In the genomic region with DNA sequence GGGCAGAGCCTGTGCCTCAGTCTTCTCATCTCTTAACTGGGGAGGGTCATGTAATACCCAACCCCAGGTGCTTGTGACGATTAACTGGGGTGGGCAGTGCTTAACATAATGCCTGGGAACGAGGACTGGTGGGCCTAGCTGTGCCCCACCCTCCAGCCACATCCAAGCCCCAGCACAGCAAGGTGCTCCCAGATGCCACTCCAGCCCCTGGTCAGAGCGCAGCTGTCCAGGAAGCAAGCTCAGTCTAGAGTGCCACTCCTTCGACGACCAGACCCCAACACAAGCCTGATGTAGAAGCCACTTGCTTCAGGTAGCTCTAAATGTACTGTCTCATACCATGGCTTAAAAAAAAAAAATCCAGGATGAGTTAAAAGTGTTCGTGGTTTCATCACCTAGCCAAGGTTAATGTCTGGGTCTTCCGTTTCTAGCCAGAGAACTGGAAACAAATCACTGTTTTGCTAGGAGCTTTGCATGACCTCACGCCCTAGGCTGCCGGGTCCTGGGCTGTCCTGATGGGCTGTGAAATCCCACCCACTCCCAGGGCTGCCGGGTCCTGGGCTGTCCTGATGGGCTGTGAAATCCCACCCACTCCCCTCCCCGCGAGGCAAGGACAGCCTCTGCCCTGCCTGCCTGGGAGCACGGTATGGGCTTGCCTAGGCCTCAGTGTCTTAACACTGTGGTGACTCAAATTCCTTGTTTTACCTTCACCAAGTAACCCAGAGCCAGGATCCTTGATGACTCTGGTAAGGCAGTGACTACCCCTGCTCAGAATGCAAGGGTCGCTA, we compare ENCODE assay signal across 10 cellular contexts. TPM values are rescaled to one million over a fixed set of nuclear protein-coding genes. Genes with fewer than 3 reads are reported as not detected.
DNase-seq lines count a peak whose midpoint lies in the region; ATAC-seq, FAIRE-seq and TF ChIP-seq lines count a peak whose summit lies in the region.
"Had no signal": no experiment of that assay in that cellular context is flagged by ENCODE, and none has a peak within 500 bp of the region (broad histone marks: within the 10 kb centered on the region; RNA-seq: fewer than 3 reads in every experiment).

No MANE protein-coding gene starts in this region.

- in situ Hi-C loops in HepG2 (cut with HindIII; ENCODE audit: extremely low pct_ligation_motif_present, low pct_unique_long_range_greater_than_20kb) = no loop called here

- intact Hi-C loops in HepG2 (cut with micrococcal nuclease; ENCODE audit: unreplicated experiment) = no loop called here
- intact Hi-C loops in ascending aorta (cut with DNase I) = loop anchor here (5.0 kb wide), 1 partner anchor 44 kb away; a partner anchor contains a TSS

- H3K36me3 ChIP-seq in CD8-positive, alpha-beta memory T cell (ENCODE audit: insufficient read depth, low read length) = peaks cover 13% of the 10 kb centered on the region
- peaks cover 33% of the 10 kb centered on the region for H3K36me3 ChIP-seq in HUES6 (ENCODE audit: control insufficient read depth, insufficient read depth, low read length)
- H3K36me3 ChIP-seq in HepG2 (replicated peaks in 1 of 2; ENCODE audit: control insufficient read depth in 1 of 2, insufficient read depth in 2 of 2, low read length in 2 of 2) = peaks cover 4 to 23% of the 10 kb centered on the region in 2 experiments; a peak in 4 of 5 replicates
- H3K36me3 ChIP-seq in ascending aorta = peaks cover 25 to 34% of the 10 kb centered on the region in 2 donors

- H3K36me3 Mint-ChIP-seq in CD8-positive, alpha-beta memory T cell = peaks cover 0 to 30% (median 3%) of the 10 kb centered on the region in 3 donors

- no TSS peak for BruUV-seq in HepG2 (replicated peaks; lab: Mats Ljungman, UMichigan)

- H2AFZ ChIP-seq in HepG2 (ENCODE audit: low read length) = no peak overlapping the region
- H2AFZ ChIP-seq: parathyroid adenoma had no signal

- H3K4me3 Mint-ChIP-seq in CD8-positive, alpha-beta memory T cell = peak overlapping the region in 4 of 7 donors; percentile 5 to 69 (median 20)

- H3K9ac ChIP-seq in HUES6 (ENCODE audit: low read length) (no peak overlapping the region), HepG2 (ENCODE audit: insufficient read depth, low read depth, low read length) (no peak overlapping the region)
- H3K9ac ChIP-seq: parathyroid adenoma had no signal

- peaks cover 8% of the 10 kb centered on the region for H3K4me1 ChIP-seq in CD8-positive, alpha-beta memory T cell (ENCODE audit: insufficient read depth, low read length)
- H3K4me1 ChIP-seq in HUES6 (ENCODE audit: control insufficient read depth, insufficient read depth, low read length) (peaks cover 14% of the 10 kb centered on the region), HepG2 (ENCODE audit: insufficient read depth, low read length) (no peaks in the 10 kb centered on the region), ascending aorta (peaks cover 0 to under 1% of the 10 kb centered on the region in 2 donors)
- H3K4me1 ChIP-seq: parathyroid adenoma had no signal

- DNase-seq in CD8-positive, alpha-beta memory T cell = no peak
- DNase-seq in ecto neural progenitor cell (ENCODE audit: low spot score) (peak; percentile 77), HepG2 (ENCODE audit: low spot score) (no peak), caudate nucleus (lab: John Stamatoyannopoulos, UW) (no peak), ascending aorta (ENCODE audit: low spot score in 2 of 2) (no peak), NCI-H128 (lab: John Stamatoyannopoulos, UW; ENCODE audit: unreplicated experiment) (no peak), amygdala (lab: John Stamatoyannopoulos, UW) (no peak)

- ATAC-seq in HepG2 = peak; percentile 57

- peak overlapping the region in 3 of 8 donors; percentile 19 to 26 (median 23) for H3K27ac Mint-ChIP-seq in CD8-positive, alpha-beta memory T cell

- TF ChIP-seq EP300 in HepG2 (IDR thresholded peaks at IDR 0.05; ENCODE audit: low read depth in 2 of 2, low read length in 2 of 2) = no peak
- no peak for TF ChIP-seq EP300 in HepG2 (CRISPR knock-in tag; IDR thresholded peaks at IDR 0.05; ENCODE audit: borderline replicate concordance)

- CTCF ChIA-PET in CD8-positive, alpha-beta memory T cell (lab: Charles Lee) = interaction anchor here (1.1 kb wide), 1 partner anchor 14 kb away, joined by 4 read pairs; no protein-coding TSS in a partner anchor
- CTCF ChIA-PET in HepG2 (lab: Yijun Ruan, JAX; ENCODE audit: low intra/inter-chr PET ratio, low total read pairs) = no interaction called here

- POLR2A ChIA-PET in CD8-positive, alpha-beta memory T cell (lab: Charles Lee) = no interaction called here
- POLR2A ChIA-PET in HepG2 (lab: Yijun Ruan, JAX) = interaction anchor here (1.5 to 1.6 kb wide), 2 partner anchors 9 to 44 kb away, joined by 4 to 5 read pairs; no protein-coding TSS in a partner anchor

- H3K27me3 ChIP-seq in CD8-positive, alpha-beta memory T cell (ENCODE audit: insufficient read depth, low read length, poor library complexity, severe bottlenecking) = no peaks in the 10 kb centered on the region
- H3K27me3 ChIP-seq in HUES6 (ENCODE audit: control insufficient read depth, insufficient read depth, low read length) = no peaks in the 10 kb centered on the region
- H3K27me3 ChIP-seq in HepG2 (ENCODE audit: control insufficient read depth in 1 of 2, insufficient read depth in 2 of 2, low read length in 2 of 2) = no peaks in the 10 kb centered on the region
- no peaks in the 10 kb centered on the region for H3K27me3 ChIP-seq in ascending aorta

- no peak for TF ChIP-seq CTCF in HepG2 (CRISPR knock-in tag; IDR thresholded peaks at IDR 0.05)
- TF ChIP-seq CTCF in ascending aorta (IDR thresholded peaks at IDR 0.05) = no peak

- WGBS in HepG2 (ENCODE audit: low lambda C conversion rate) = 54% methylated on average over 9 of the region's 14 CpGs

- H3K4me3 ChIP-seq in CD8-positive, alpha-beta memory T cell (ENCODE audit: low read length) = no peak overlapping the region
- no peak overlapping the region for H3K4me3 ChIP-seq in HUES6 (ENCODE audit: low read depth, low read length)
- no peak overlapping the region for H3K4me3 ChIP-seq in HepG2 (replicated peaks in 1 of 3; ENCODE audit: insufficient read depth in 1 of 3, low read depth in 2 of 3, low read length in 3 of 3)
- no peak overlapping the region for H3K4me3 ChIP-seq in ascending aorta
- H3K4me3 ChIP-seq: coronary artery had no signal

- no peaks in the 10 kb centered on the region for H3K9me3 Mint-ChIP-seq in CD8-positive, alpha-beta memory T cell

- no peak overlapping the region for H3K27ac ChIP-seq in CD8-positive, alpha-beta memory T cell (ENCODE audit: low read depth, low read length)
- H3K27ac ChIP-seq in HUES6 (ENCODE audit: low read depth, low read length) = 0 out of 2 replicates have a peak overlapping the region, but pooled peaks have one; percentile 16
- no peak overlapping the region for H3K27ac ChIP-seq in HepG2 (ENCODE audit: extremely low read length, insufficient read depth, low read length)
- H3K27ac ChIP-seq in caudate nucleus (ENCODE audit: low read depth, low read length) = no peak overlapping the region
- H3K27ac ChIP-seq in ascending aorta = no peak overlapping the region
- H3K27ac ChIP-seq: coronary artery, parathyroid adenoma had no signal

- no peaks in the 10 kb centered on the region for H3K9me3 ChIP-seq in CD8-positive, alpha-beta memory T cell (ENCODE audit: low read length)
- no peaks in the 10 kb centered on the region for H3K9me3 ChIP-seq in HUES6 (ENCODE audit: control insufficient read depth, insufficient read depth, low read depth, low read length)
- H3K9me3 ChIP-seq in HepG2 (ENCODE audit: low read length) = no peaks in the 10 kb centered on the region
- no peaks in the 10 kb centered on the region for H3K9me3 ChIP-seq in ascending aorta

- H3K4me1 Mint-ChIP-seq in CD8-positive, alpha-beta memory T cell = peaks cover 16 to 27% (median 24%) of the 10 kb centered on the region in 3 donors

- H4K20me1 ChIP-seq in HepG2 (ENCODE audit: insufficient read depth, low read length) = no peaks in the 10 kb centered on the region

- no peak overlapping the region for H3K4me2 ChIP-seq in HepG2 (ENCODE audit: low read depth, low read length)

- no peak for TF ChIP-seq POLR2A in HepG2 (IDR thresholded peaks at IDR 0.05; ENCODE audit: insufficient read depth in 1 of 2, low read depth in 2 of 2, low read length in 2 of 2)

- no peaks in the 10 kb centered on the region for H3K79me2 ChIP-seq in HepG2 (ENCODE audit: insufficient read depth, low read length)

- no peak for FAIRE-seq in HepG2 (lab: Jason Lieb, UNC)

- no peaks in the 10 kb centered on the region for H3K27me3 Mint-ChIP-seq in CD8-positive, alpha-beta memory T cell

- TF ChIP-seq RAD21 in HepG2 (CRISPR knock-in tag; IDR thresholded peaks at IDR 0.05) = no peak

RNA-seq across cellular contexts. Expression of a gene that starts 7.7 kb away (rescaled TPM):
- 1 to 10 TPM; 5.5 to 5.6 TPM for total RNA-seq in CD8-positive, alpha-beta memory T cell
- 14.1 TPM for polyA plus RNA-seq in CD8-positive, alpha-beta memory T cell
- total RNA-seq in HepG2 (2016; rRNA removed; fragmentation: Illumina TruSeq; extraction: Trizol) (8.0 and 8.2 TPM in 2 replicates), ascending aorta (18.5 TPM)
- 1.4 and 1.9 TPM in 2 replicates for total RNA-seq in HepG2 (2016; cell fraction: cytosol; rRNA removed; fragmentation: Illumina TruSeq; extraction: Trizol; ENCODE audit: low read depth)
- 6.8 and 9.6 TPM in 2 replicates for total RNA-seq in HepG2 (2016; cell fraction: insoluble cytoplasmic fraction; rRNA removed; fragmentation: Illumina TruSeq; extraction: Trizol)
- total RNA-seq in HepG2 (2016; cell fraction: membrane; rRNA removed; fragmentation: Illumina TruSeq; extraction: Trizol) = 2.5 and 2.9 TPM in 2 replicates
- total RNA-seq in HepG2 (2016; cell fraction: nucleus; rRNA removed; fragmentation: Illumina TruSeq; extraction: Trizol) = 11.8 and 12.5 TPM in 2 replicates
- polyA plus RNA-seq in HepG2 (2011; rRNA removed) = 6.0 and 9.5 TPM in 2 replicates
- 10.8 and 16.3 TPM in 2 replicates for polyA plus RNA-seq in HepG2 (2011; cell fraction: cytosol; rRNA removed)
- polyA plus RNA-seq in HepG2 (2011; cell fraction: nucleus; rRNA removed) = 40.2 and 48.1 TPM in 2 replicates
- polyA plus RNA-seq in HepG2 (2012) = 4.3 and 5.9 TPM in 2 replicates
- polyA plus RNA-seq in HepG2 (2016; cell fraction: cytosol; fragmentation: Illumina TruSeq; extraction: Trizol; ENCODE audit: low read depth) = 0.40 and 0.46 TPM in 2 replicates
- 3.5 and 3.7 TPM in 2 replicates for polyA plus RNA-seq in HepG2 (2016; cell fraction: insoluble cytoplasmic fraction; fragmentation: Illumina TruSeq; extraction: Trizol; ENCODE audit: low read depth)
- 1.1 and 1.2 TPM in 2 replicates for polyA plus RNA-seq in HepG2 (2016; cell fraction: membrane; fragmentation: Illumina TruSeq; extraction: Trizol; ENCODE audit: low read depth)
- 8.4 and 11.9 TPM in 2 replicates for polyA plus RNA-seq in HepG2 (2016; cell fraction: nucleus; fragmentation: Illumina TruSeq; extraction: Trizol; ENCODE audit: insufficient read depth, low read depth)
- 12.7 and 29.1 TPM in 2 replicates for polyA minus RNA-seq in HepG2 (2011; rRNA and poly(A)+ RNA removed; ENCODE audit: low replicate concordance)
- 7.4 and 9.1 TPM in 2 replicates for polyA minus RNA-seq in HepG2 (2011; cell fraction: cytosol; rRNA and poly(A)+ RNA removed)
- polyA minus RNA-seq in HepG2 (2011; cell fraction: nucleus; rRNA and poly(A)+ RNA removed) = 18.0 and 20.5 TPM in 2 replicates

RNA-seq across cellular contexts. Expression of a gene that starts 9.6 kb away (rescaled TPM):
- 100 to 1,000 TPM; 278 to 299 TPM for total RNA-seq in CD8-positive, alpha-beta memory T cell
- 216 TPM for polyA plus RNA-seq in CD8-positive, alpha-beta memory T cell
- total RNA-seq in HepG2 (2016; rRNA removed; fragmentation: Illumina TruSeq; extraction: Trizol) (130 and 135 TPM in 2 replicates), ascending aorta (716 TPM)
- 20.5 and 23.1 TPM in 2 replicates for total RNA-seq in HepG2 (2016; cell fraction: cytosol; rRNA removed; fragmentation: Illumina TruSeq; extraction: Trizol; ENCODE audit: low read depth)
- 123 and 124 TPM in 2 replicates for total RNA-seq in HepG2 (2016; cell fraction: insoluble cytoplasmic fraction; rRNA removed; fragmentation: Illumina TruSeq; extraction: Trizol)
- 56.6 and 58.5 TPM in 2 replicates for total RNA-seq in HepG2 (2016; cell fraction: membrane; rRNA removed; fragmentation: Illumina TruSeq; extraction: Trizol)
- total RNA-seq in HepG2 (2016; cell fraction: nucleus; rRNA removed; fragmentation: Illumina TruSeq; extraction: Trizol) = 79.3 and 83.0 TPM in 2 replicates
- polyA plus RNA-seq in HepG2 (2011; rRNA removed) = 303 and 324 TPM in 2 replicates
- polyA plus RNA-seq in HepG2 (2011; cell fraction: cytosol; rRNA removed) = 189 and 265 TPM in 2 replicates
- 685 and 845 TPM in 2 replicates for polyA plus RNA-seq in HepG2 (2011; cell fraction: nucleus; rRNA removed)
- polyA plus RNA-seq in HepG2 (2012) = 108 and 130 TPM in 2 replicates
- polyA plus RNA-seq in HepG2 (2016; cell fraction: cytosol; fragmentation: Illumina TruSeq; extraction: Trizol; ENCODE audit: low read depth) = 15.6 and 17.4 TPM in 2 replicates
- polyA plus RNA-seq in HepG2 (2016; cell fraction: insoluble cytoplasmic fraction; fragmentation: Illumina TruSeq; extraction: Trizol; ENCODE audit: low read depth) = 140 and 172 TPM in 2 replicates
- 37.0 and 39.8 TPM in 2 replicates for polyA plus RNA-seq in HepG2 (2016; cell fraction: membrane; fragmentation: Illumina TruSeq; extraction: Trizol; ENCODE audit: low read depth)
- 198 and 202 TPM in 2 replicates for polyA plus RNA-seq in HepG2 (2016; cell fraction: nucleus; fragmentation: Illumina TruSeq; extraction: Trizol; ENCODE audit: insufficient read depth, low read depth)
- polyA minus RNA-seq in HepG2 (2011; rRNA and poly(A)+ RNA removed; ENCODE audit: low replicate concordance) = 413 and 442 TPM in 2 replicates
- 159 and 175 TPM in 2 replicates for polyA minus RNA-seq in HepG2 (2011; cell fraction: cytosol; rRNA and poly(A)+ RNA removed)
- 95.7 and 108 TPM in 2 replicates for polyA minus RNA-seq in HepG2 (2011; cell fraction: nucleus; rRNA and poly(A)+ RNA removed)

RNA-seq across cellular contexts. Expression of a gene that starts 42.7 kb away (rescaled TPM):
- 10 to 100 TPM; 24.3 to 26.3 TPM for total RNA-seq in CD8-positive, alpha-beta memory T cell
- polyA plus RNA-seq in CD8-positive, alpha-beta memory T cell = 1.5 TPM
- 15.3 and 19.7 TPM in 2 replicates for total RNA-seq in HepG2 (2016; rRNA removed; fragmentation: Illumina TruSeq; extraction: Trizol)
- total RNA-seq in HepG2 (2016; cell fraction: cytosol; rRNA removed; fragmentation: Illumina TruSeq; extraction: Trizol; ENCODE audit: low read depth) = 2.3 and 2.6 TPM in 2 replicates
- total RNA-seq in HepG2 (2016; cell fraction: insoluble cytoplasmic fraction; rRNA removed; fragmentation: Illumina TruSeq; extraction: Trizol) = 15.3 and 17.1 TPM in 2 replicates
- 8.6 and 9.8 TPM in 2 replicates for total RNA-seq in HepG2 (2016; cell fraction: membrane; rRNA removed; fragmentation: Illumina TruSeq; extraction: Trizol)
- 8.6 and 10.2 TPM in 2 replicates for total RNA-seq in HepG2 (2016; cell fraction: nucleus; rRNA removed; fragmentation: Illumina TruSeq; extraction: Trizol)
- 15.0 and 18.8 TPM in 2 replicates for polyA plus RNA-seq in HepG2 (2011; rRNA removed)
- polyA plus RNA-seq in HepG2 (2011; cell fraction: cytosol; rRNA removed) = 10.4 and 17.8 TPM in 2 replicates
- 32.9 and 37.7 TPM in 2 replicates for polyA plus RNA-seq in HepG2 (2011; cell fraction: nucleus; rRNA removed)
- 7.1 and 9.0 TPM in 2 replicates for polyA plus RNA-seq in HepG2 (2012)
- polyA plus RNA-seq in HepG2 (2016; cell fraction: cytosol; fragmentation: Illumina TruSeq; extraction: Trizol; ENCODE audit: low read depth) = 1.6 and 1.8 TPM in 2 replicates
- polyA plus RNA-seq in HepG2 (2016; cell fraction: insoluble cytoplasmic fraction; fragmentation: Illumina TruSeq; extraction: Trizol; ENCODE audit: low read depth) = 13.7 and 17.7 TPM in 2 replicates
- 5.4 and 6.6 TPM in 2 replicates for polyA plus RNA-seq in HepG2 (2016; cell fraction: membrane; fragmentation: Illumina TruSeq; extraction: Trizol; ENCODE audit: low read depth)
- 15.0 and 16.9 TPM in 2 replicates for polyA plus RNA-seq in HepG2 (2016; cell fraction: nucleus; fragmentation: Illumina TruSeq; extraction: Trizol; ENCODE audit: insufficient read depth, low read depth)
- 19.0 and 51.1 TPM in 2 replicates for polyA minus RNA-seq in HepG2 (2011; rRNA and poly(A)+ RNA removed; ENCODE audit: low replicate concordance)
- 11.7 and 14.3 TPM in 2 replicates for polyA minus RNA-seq in HepG2 (2011; cell fraction: cytosol; rRNA and poly(A)+ RNA removed)
- 8.6 and 10.4 TPM in 2 replicates for polyA minus RNA-seq in HepG2 (2011; cell fraction: nucleus; rRNA and poly(A)+ RNA removed)
- total RNA-seq in ascending aorta = 25.3 TPM

RNA-seq across cellular contexts. Expression of a gene that starts 46.7 kb away (rescaled TPM):
- 10 to 100 TPM; 69.7 to 72.8 TPM for total RNA-seq in CD8-positive, alpha-beta memory T cell
- 21.7 TPM for polyA plus RNA-seq in CD8-positive, alpha-beta memory T cell
- total RNA-seq in HepG2 (2016; rRNA removed; fragmentation: Illumina TruSeq; extraction: Trizol) (30.7 and 36.8 TPM in 2 replicates), ascending aorta (52.8 TPM)
- 13.1 and 14.9 TPM in 2 replicates for total RNA-seq in HepG2 (2016; cell fraction: cytosol; rRNA removed; fragmentation: Illumina TruSeq; extraction: Trizol; ENCODE audit: low read depth)
- total RNA-seq in HepG2 (2016; cell fraction: insoluble cytoplasmic fraction; rRNA removed; fragmentation: Illumina TruSeq; extraction: Trizol) = 27.4 and 35.0 TPM in 2 replicates
- 17.3 and 17.9 TPM in 2 replicates for total RNA-seq in HepG2 (2016; cell fraction: membrane; rRNA removed; fragmentation: Illumina TruSeq; extraction: Trizol)
- 42.4 and 45.8 TPM in 2 replicates for total RNA-seq in HepG2 (2016; cell fraction: nucleus; rRNA removed; fragmentation: Illumina TruSeq; extraction: Trizol)
- polyA plus RNA-seq in HepG2 (2011; rRNA removed) = 15.4 and 16.9 TPM in 2 replicates
- polyA plus RNA-seq in HepG2 (2011; cell fraction: cytosol; rRNA removed) = 9.1 and 10.4 TPM in 2 replicates
- polyA plus RNA-seq in HepG2 (2011; cell fraction: nucleus; rRNA removed) = 19.7 and 20.7 TPM in 2 replicates
- polyA plus RNA-seq in HepG2 (2012) = 15.1 and 17.3 TPM in 2 replicates
- 2.3 and 2.6 TPM in 2 replicates for polyA plus RNA-seq in HepG2 (2016; cell fraction: cytosol; fragmentation: Illumina TruSeq; extraction: Trizol; ENCODE audit: low read depth)
- 21.2 and 22.7 TPM in 2 replicates for polyA plus RNA-seq in HepG2 (2016; cell fraction: insoluble cytoplasmic fraction; fragmentation: Illumina TruSeq; extraction: Trizol; ENCODE audit: low read depth)
- 6.3 and 6.6 TPM in 2 replicates for polyA plus RNA-seq in HepG2 (2016; cell fraction: membrane; fragmentation: Illumina TruSeq; extraction: Trizol; ENCODE audit: low read depth)
- 55.0 and 64.3 TPM in 2 replicates for polyA plus RNA-seq in HepG2 (2016; cell fraction: nucleus; fragmentation: Illumina TruSeq; extraction: Trizol; ENCODE audit: insufficient read depth, low read depth)
- 49.6 and 93.1 TPM in 2 replicates for polyA minus RNA-seq in HepG2 (2011; rRNA and poly(A)+ RNA removed; ENCODE audit: low replicate concordance)
- polyA minus RNA-seq in HepG2 (2011; cell fraction: cytosol; rRNA and poly(A)+ RNA removed) = 17.6 TPM in 2 replicates
- 46.6 and 52.9 TPM in 2 replicates for polyA minus RNA-seq in HepG2 (2011; cell fraction: nucleus; rRNA and poly(A)+ RNA removed)

RNA-seq across cellular contexts. Expression of a gene that starts 47.0 kb away (rescaled TPM):
- 10 to 100 TPM; 26.7 to 26.9 TPM for total RNA-seq in CD8-positive, alpha-beta memory T cell
- polyA plus RNA-seq in CD8-positive, alpha-beta memory T cell = 4.9 TPM
- total RNA-seq in HepG2 (2016; rRNA removed; fragmentation: Illumina TruSeq; extraction: Trizol) = 11.8 and 16.6 TPM in 2 replicates
- total RNA-seq in HepG2 (2016; cell fraction: cytosol; rRNA removed; fragmentation: Illumina TruSeq; extraction: Trizol; ENCODE audit: low read depth) = 1.3 and 1.4 TPM in 2 replicates
- 11.9 and 13.2 TPM in 2 replicates for total RNA-seq in HepG2 (2016; cell fraction: insoluble cytoplasmic fraction; rRNA removed; fragmentation: Illumina TruSeq; extraction: Trizol)
- total RNA-seq in HepG2 (2016; cell fraction: membrane; rRNA removed; fragmentation: Illumina TruSeq; extraction: Trizol) = 6.2 and 6.5 TPM in 2 replicates
- 11.0 and 13.5 TPM in 2 replicates for total RNA-seq in HepG2 (2016; cell fraction: nucleus; rRNA removed; fragmentation: Illumina TruSeq; extraction: Trizol)
- polyA plus RNA-seq in HepG2 (2011; rRNA removed) = 7.6 and 7.7 TPM in 2 replicates
- 5.1 and 5.4 TPM in 2 replicates for polyA plus RNA-seq in HepG2 (2011; cell fraction: cytosol; rRNA removed)
- polyA plus RNA-seq in HepG2 (2011; cell fraction: nucleus; rRNA removed) = 12.3 and 12.5 TPM in 2 replicates
- 7.5 and 8.8 TPM in 2 replicates for polyA plus RNA-seq in HepG2 (2012)
- polyA plus RNA-seq in HepG2 (2016; cell fraction: cytosol; fragmentation: Illumina TruSeq; extraction: Trizol; ENCODE audit: low read depth) = 0.59 and 0.60 TPM in 2 replicates
- polyA plus RNA-seq in HepG2 (2016; cell fraction: insoluble cytoplasmic fraction; fragmentation: Illumina TruSeq; extraction: Trizol; ENCODE audit: low read depth) = 7.3 and 9.5 TPM in 2 replicates
- 1.6 and 1.8 TPM in 2 replicates for polyA plus RNA-seq in HepG2 (2016; cell fraction: membrane; fragmentation: Illumina TruSeq; extraction: Trizol; ENCODE audit: low read depth)
- polyA plus RNA-seq in HepG2 (2016; cell fraction: nucleus; fragmentation: Illumina TruSeq; extraction: Trizol; ENCODE audit: insufficient read depth, low read depth) = 14.1 and 15.0 TPM in 2 replicates
- polyA minus RNA-seq in HepG2 (2011; rRNA and poly(A)+ RNA removed; ENCODE audit: low replicate concordance) = 14.3 and 17.2 TPM in 2 replicates
- polyA minus RNA-seq in HepG2 (2011; cell fraction: cytosol; rRNA and poly(A)+ RNA removed) = 7.2 and 9.1 TPM in 2 replicates
- 17.6 and 19.5 TPM in 2 replicates for polyA minus RNA-seq in HepG2 (2011; cell fraction: nucleus; rRNA and poly(A)+ RNA removed)
- 10.3 TPM for total RNA-seq in ascending aorta
